9 cellular contexts compared by ENCODE assay signal in the genomic region with DNA sequence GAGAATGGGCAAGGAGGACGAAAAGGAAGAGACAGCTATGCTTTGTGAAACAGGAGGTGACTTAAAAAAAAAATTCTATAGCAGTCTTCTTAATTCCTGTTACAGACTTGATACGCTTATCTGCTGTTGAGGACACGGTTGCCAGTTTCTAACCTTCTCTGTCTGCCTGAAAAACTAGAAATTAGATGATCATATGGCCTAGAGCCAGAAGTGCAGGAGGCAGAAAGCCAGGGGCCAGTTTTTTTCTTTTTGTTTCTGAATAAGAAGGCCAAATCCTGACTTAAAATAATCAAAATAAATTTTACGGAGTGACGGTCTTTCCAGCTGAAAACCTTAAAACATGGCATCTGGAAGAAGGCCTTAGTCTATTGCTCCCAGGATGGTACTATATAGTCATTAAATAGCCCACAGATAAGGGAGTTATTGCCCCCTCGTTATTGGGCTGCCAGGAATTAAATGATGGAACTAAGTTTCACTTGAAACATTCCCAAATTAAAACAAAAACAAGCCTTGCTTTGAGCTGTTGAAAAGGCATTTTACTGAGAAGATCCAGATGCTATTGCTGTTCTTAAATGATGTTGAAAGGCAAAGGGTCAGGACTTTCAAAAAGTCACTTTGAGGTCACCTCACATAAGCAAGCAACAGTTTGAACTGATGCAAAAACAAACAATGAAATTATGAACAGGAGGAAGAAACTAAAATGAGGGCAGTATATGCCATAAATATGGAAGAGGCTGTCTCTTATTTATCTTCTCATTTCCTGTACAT.
DNase-seq lines count a peak whose midpoint lies in the region.
"Had no signal": no experiment of that assay in that cellular context is flagged by ENCODE, and none has a peak within 500 bp of the region (broad histone marks: within the 10 kb centered on the region; RNA-seq: fewer than 3 reads in every experiment).

No MANE protein-coding gene starts in this region.

- H3K9me3 ChIP-seq in iPS-18a (ENCODE audit: control insufficient read depth, low read depth, low read length) (no peaks in the 10 kb centered on the region), stomach smooth muscle (ENCODE audit: control insufficient read depth in 2 of 2, low read length in 2 of 2) (no peaks in the 10 kb centered on the region)

- H3K9me3 Mint-ChIP-seq in T-helper 1 cell treated with Interleukin-12 subunit alpha and Interleukin-12 subunit beta and Interleukin-4 antibody, amounts not matched to agents 30 μg/mL and 1 μg/mL, for 36 hours = no peaks in the 10 kb centered on the region
- no peaks in the 10 kb centered on the region for H3K9me3 Mint-ChIP-seq in activated naive CD8-positive, alpha-beta T cell (ENCODE audit: low read depth)

- H3K4me1 ChIP-seq in iPS-18a (ENCODE audit: control insufficient read depth, low read depth, low read length) (peaks cover 14% of the 10 kb centered on the region), stomach smooth muscle (ENCODE audit: control insufficient read depth, insufficient read depth, low read length) (peaks cover 18% of the 10 kb centered on the region)

- H3K36me3 Mint-ChIP-seq in T-helper 1 cell treated with Interleukin-12 subunit alpha and Interleukin-12 subunit beta and Interleukin-4 antibody, amounts not matched to agents 30 μg/mL and 1 μg/mL, for 36 hours (ENCODE audit: low read depth) = peaks cover 15% of the 10 kb centered on the region
- H3K36me3 Mint-ChIP-seq in activated naive CD8-positive, alpha-beta T cell = peaks cover 4% of the 10 kb centered on the region

- H3K27me3 ChIP-seq in iPS-18a (ENCODE audit: control insufficient read depth, insufficient read depth, low read length) = no peaks in the 10 kb centered on the region
- no peaks in the 10 kb centered on the region for H3K27me3 ChIP-seq in stomach smooth muscle (ENCODE audit: control insufficient read depth in 1 of 2, insufficient read depth in 2 of 2, low read length in 2 of 2)

- H3K36me3 ChIP-seq in iPS-18a (ENCODE audit: control insufficient read depth, low read depth, low read length) = peaks cover 11% of the 10 kb centered on the region
- H3K36me3 ChIP-seq in stomach smooth muscle (ENCODE audit: control insufficient read depth in 2 of 2, insufficient read depth in 2 of 2, low read length in 2 of 2) = no peaks in the 10 kb centered on the region

- peak overlapping the region; percentile 39 for H3K4me3 ChIP-seq in iPS-18a (ENCODE audit: low read length)
- H3K4me3 ChIP-seq in stomach smooth muscle (ENCODE audit: low read length in 2 of 2) = peak overlapping the region in 1 of 2 donors; percentile 56

- H3K4me1 Mint-ChIP-seq in T-helper 1 cell treated with Interleukin-12 subunit alpha and Interleukin-12 subunit beta and Interleukin-4 antibody, amounts not matched to agents 30 μg/mL and 1 μg/mL, for 36 hours (ENCODE audit: low read depth) = peaks cover 27% of the 10 kb centered on the region
- H3K4me1 Mint-ChIP-seq in activated naive CD8-positive, alpha-beta T cell (ENCODE audit: low read depth) = peaks cover 49% of the 10 kb centered on the region

- H3K9ac ChIP-seq in iPS-18a (ENCODE audit: low read length) (no peak overlapping the region), stomach smooth muscle (ENCODE audit: low read length in 2 of 2) (peak overlapping the region; percentile 3 to 18)

- DNase-seq in T-helper 1 cell = no peak
- DNase-seq in NCI-H2029 treated with DMSO at 0.1 percent for 48 hours (lab: John Stamatoyannopoulos, UW) = no peak
- DNase-seq in LoVo (ENCODE audit: low spot score) = no peak
- DNase-seq in NCI-H2196 (lab: John Stamatoyannopoulos, UW; ENCODE audit: unreplicated experiment) = no peak
- DNase-seq: activated CD8-positive, alpha-beta memory T cell treated with anti-CD3 and anti-CD28 coated beads, Interleukin-2, amount 50 U/mL, for 48 hours had no signal

- no peak overlapping the region for H3K27ac ChIP-seq in iPS-18a (ENCODE audit: low read length)
- peak overlapping the region; percentile 50 for H3K27ac ChIP-seq in stomach smooth muscle (ENCODE audit: low read length)

- no peaks in the 10 kb centered on the region for H3K27me3 Mint-ChIP-seq in T-helper 1 cell treated with Interleukin-12 subunit alpha and Interleukin-12 subunit beta and Interleukin-4 antibody, amounts not matched to agents 30 μg/mL and 1 μg/mL, for 36 hours (ENCODE audit: low read depth)
- no peaks in the 10 kb centered on the region for H3K27me3 Mint-ChIP-seq in activated naive CD8-positive, alpha-beta T cell

- H3K4me3 Mint-ChIP-seq in T-helper 1 cell treated with Interleukin-12 subunit alpha and Interleukin-12 subunit beta and Interleukin-4 antibody, amounts not matched to agents 30 μg/mL and 1 μg/mL, for 36 hours = peak overlapping the region; percentile 88
- H3K4me3 Mint-ChIP-seq in activated naive CD8-positive, alpha-beta T cell = peak overlapping the region; percentile 91

- peak overlapping the region; percentile 80 for H3K27ac Mint-ChIP-seq in T-helper 1 cell treated with Interleukin-12 subunit alpha and Interleukin-12 subunit beta and Interleukin-4 antibody, amounts not matched to agents 30 μg/mL and 1 μg/mL, for 36 hours
- peak overlapping the region; percentile 91 for H3K27ac Mint-ChIP-seq in activated naive CD8-positive, alpha-beta T cell
